ENCODE assay signal across 15 cellular contexts in genomic region chr1:17575786-17576584, GRCh38. TPM values are rescaled to one million over a fixed set of nuclear protein-coding genes. Genes with fewer than 3 reads are reported as not detected.
DNase-seq lines count a peak whose midpoint lies in the region; ATAC-seq, FAIRE-seq and TF ChIP-seq lines count a peak whose summit lies in the region.
"Had no signal": no experiment of that assay in that cellular context is flagged by ENCODE, and none has a peak within 500 bp of the region (broad histone marks: within the 10 kb centered on the region; RNA-seq: fewer than 3 reads in every experiment).

No MANE protein-coding gene starts in this region.

- in situ Hi-C loops in GM12878 (cut with MboI), result no loop called here

- TF ChIP-seq CTCF in H9 (conservative IDR thresholded peaks at IDR 0.05) (no peak), GM12878 (IDR thresholded peaks at IDR 0.05 in 2 of 3, conservative IDR thresholded peaks at IDR 0.05 in 1 of 3; ENCODE audit: control insufficient read depth in 2 of 3, extremely low read depth in 1 of 3, insufficient read depth in 1 of 3, low read depth in 3 of 3, low read length in 3 of 3) (no peak), spleen (IDR thresholded peaks at IDR 0.05 in 8 of 11, conservative IDR thresholded peaks at IDR 0.05 in 3 of 11) (no peak)

- CTCF ChIA-PET in GM12878 (lab: Yijun Ruan, JAX), result interaction anchor here (0.8 to 3.9 kb wide), 7 partner anchors 9 to 74 kb away, joined by 3 to 29 read pairs (median 7); no protein-coding TSS in a partner anchor

- no peak overlapping the region for H3K23ac ChIP-seq in H9 (ENCODE audit: insufficient read length, low read depth, low read length)

- H3K4ac ChIP-seq in H9 (ENCODE audit: low read depth, low read length), result no peak overlapping the region

- no peaks in the 10 kb centered on the region for H3K36me3 Mint-ChIP-seq in H9 (ENCODE audit: insufficient read depth in 1 of 3, low read depth in 3 of 3)
- peaks cover 3% of the 10 kb centered on the region for H3K36me3 Mint-ChIP-seq in effector memory CD8-positive, alpha-beta T cell (ENCODE audit: insufficient read depth)

- H3K79me1 ChIP-seq in H9 (ENCODE audit: insufficient read depth, low read depth, low read length, poor library complexity, severe bottlenecking), result no peaks in the 10 kb centered on the region

- H2BK5ac ChIP-seq in H9 (ENCODE audit: insufficient read length, low read length), result no peak overlapping the region

- TF ChIP-seq POLR2A in GM12878 (IDR thresholded peaks at IDR 0.05; ENCODE audit: low read depth, low read length), result no peak
- no peak for TF ChIP-seq POLR2A in spleen (IDR thresholded peaks at IDR 0.05)

- H3K4me3 Mint-ChIP-seq in H9, result no peak overlapping the region; a peak in 2 of 5 replicates
- H3K4me3 Mint-ChIP-seq in effector memory CD8-positive, alpha-beta T cell, result no peak overlapping the region
- H3K4me3 Mint-ChIP-seq: dendritic cell treated with granulocyte-macrophage colony-stimulating factor and Interleukin-4, amounts not matched to agents 40 ng/mL and 50 ng/mL, for 4 days had no signal

- H2BK15ac ChIP-seq in H9 (ENCODE audit: low read depth, low read length), result no peak overlapping the region

- no peak overlapping the region for H3K9ac ChIP-seq in H9 (ENCODE audit: extremely low read depth, insufficient read length, low read length)
- H3K9ac ChIP-seq in GM12878 (ENCODE audit: control insufficient read depth, insufficient read depth, low read length), result no peak overlapping the region
- H3K9ac ChIP-seq: parathyroid adenoma had no signal

- H3K14ac ChIP-seq in H9 (ENCODE audit: insufficient read depth, low read length), result no peak overlapping the region

- no peak overlapping the region for H4K5ac ChIP-seq in H9 (ENCODE audit: insufficient read length, low read depth, low read length)

- H2AK5ac ChIP-seq in H9 (ENCODE audit: insufficient read length, low read length), result no peak overlapping the region

- H3K4me1 Mint-ChIP-seq in H9, result peaks cover 58 to 77% of the 10 kb centered on the region in 2 experiments
- H3K4me1 Mint-ChIP-seq in effector memory CD8-positive, alpha-beta T cell (ENCODE audit: low read depth in 2 of 2), result no peaks in the 10 kb centered on the region

- H3K27ac ChIP-seq in H9 (ENCODE audit: insufficient read length, low read depth, low read length), result no peak overlapping the region
- no peak overlapping the region for H3K27ac ChIP-seq in GM12878 (ENCODE audit: control insufficient read depth, insufficient read depth)
- H3K27ac ChIP-seq in small intestine (ENCODE audit: low read depth in 1 of 2, low read length in 1 of 2), result peak overlapping the region; percentile 25 to 28
- H3K27ac ChIP-seq in spleen, result peak overlapping the region in 1 of 8 donors; percentile 9
- H3K27ac ChIP-seq: parathyroid adenoma had no signal

- H3K4me2 ChIP-seq in H9 (ENCODE audit: insufficient read depth, insufficient read length, low read length) (no peak overlapping the region), GM12878 (ENCODE audit: control insufficient read depth, insufficient read depth) (no peak overlapping the region)

- no peak overlapping the region for H4K91ac ChIP-seq in H9 (ENCODE audit: insufficient read length, low read depth, low read length)

- no peak for FAIRE-seq in GM12878 (lab: Jason Lieb, UNC)
- FAIRE-seq in small intestine (lab: Jason Lieb, UNC), result no peak

- ATAC-seq in GM12878, result peak; percentile 35; the same call in 2 of the 3 replicates
- peak; percentile 29 for ATAC-seq in left colon
- ATAC-seq in effector memory CD8-positive, alpha-beta T cell (replicated peaks), result no peak

- H3K4me1 ChIP-seq in H9 (ENCODE audit: insufficient read depth, low read length), result peaks cover 10% of the 10 kb centered on the region; the same call in 1 of the 2 replicates
- H3K4me1 ChIP-seq in GM12878 (ENCODE audit: control insufficient read depth, insufficient read depth, low read length), result no peaks in the 10 kb centered on the region
- peaks cover 0 to 2% of the 10 kb centered on the region in 2 donors for H3K4me1 ChIP-seq in small intestine (ENCODE audit: control insufficient read depth in 2 of 2, insufficient read depth in 1 of 2, low read depth in 1 of 2, low read length in 1 of 2)
- peaks cover 0 to 65% (median 21%) of the 10 kb centered on the region in 6 donors for H3K4me1 ChIP-seq in spleen
- H3K4me1 ChIP-seq: BE2C, parathyroid adenoma had no signal

- no peak overlapping the region for H3K18ac ChIP-seq in H9 (ENCODE audit: insufficient read length, low read depth, low read length)

- peak overlapping the region; percentile 55 to 73 (median 61); a peak in 4 of 7 replicates for H3K27ac Mint-ChIP-seq in H9
- no peak overlapping the region for H3K27ac Mint-ChIP-seq in effector memory CD8-positive, alpha-beta T cell
- H3K27ac Mint-ChIP-seq: dendritic cell treated with granulocyte-macrophage colony-stimulating factor and Interleukin-4, amounts not matched to agents 40 ng/mL and 50 ng/mL, for 4 days had no signal

- peaks cover 2% of the 10 kb centered on the region for H4K20me1 ChIP-seq in H9 (ENCODE audit: control insufficient read depth, insufficient read depth, insufficient read length)
- H4K20me1 ChIP-seq in GM12878 (ENCODE audit: control insufficient read depth, insufficient read depth), result no peaks in the 10 kb centered on the region

- H3K56ac ChIP-seq in H9 (ENCODE audit: insufficient read length, low read depth, low read length), result no peak overlapping the region

- H2BK12ac ChIP-seq in H9 (ENCODE audit: insufficient read length, low read depth, low read length), result no peak overlapping the region

- POLR2A ChIA-PET in GM12878 (lab: Charles Lee), result interaction anchor here (0.6 kb wide), 1 partner anchor 21 kb away, joined by 3 read pairs; no protein-coding TSS in a partner anchor

- RAD21 ChIA-PET in GM12878 (lab: Charles Lee; ENCODE audit: unreplicated experiment), result interaction anchor here (1.2 to 3.3 kb wide), 3 partner anchors 14 to 30 kb away, joined by 3 to 24 read pairs (median 4); no protein-coding TSS in a partner anchor

- no peak overlapping the region for H3K4me3 ChIP-seq in GM12878
- H3K4me3 ChIP-seq in small intestine (ENCODE audit: low read depth in 1 of 2, low read length in 2 of 2), result no peak overlapping the region
- no peak overlapping the region for H3K4me3 ChIP-seq in spleen

- H3K27me3 ChIP-seq in H9 (ENCODE audit: insufficient read depth, low read length) (no peaks in the 10 kb centered on the region), GM12878 (replicated peaks in 1 of 2; ENCODE audit: control insufficient read depth in 2 of 2, insufficient read depth in 2 of 2, low read length in 1 of 2) (no peaks in the 10 kb centered on the region), small intestine (ENCODE audit: control insufficient read depth in 2 of 2, insufficient read depth in 2 of 2, low read length in 2 of 2) (no peaks in the 10 kb centered on the region), spleen (replicated peaks in 1 of 7) (no peaks in the 10 kb centered on the region)
- H3K27me3 ChIP-seq: BE2C had no signal

- BruUV-seq in GM12878 (replicated peaks; lab: Mats Ljungman, UMichigan), result no TSS peak

- H3K9me3 ChIP-seq in H9 (ENCODE audit: control insufficient read depth, low read depth, low read length) (no peaks in the 10 kb centered on the region), GM12878 (replicated peaks; ENCODE audit: control insufficient read depth, insufficient read depth, low read length) (no peaks in the 10 kb centered on the region), small intestine (ENCODE audit: control insufficient read depth, low read depth) (no peaks in the 10 kb centered on the region), spleen (no peaks in the 10 kb centered on the region)
- H3K9me3 ChIP-seq: BE2C had no signal

- no peak overlapping the region for H4K8ac ChIP-seq in H9 (replicated peaks; ENCODE audit: insufficient read length, low read depth, low read length)

- H2BK20ac ChIP-seq in H9 (ENCODE audit: low read depth, low read length, poor library complexity, severe bottlenecking), result no peak overlapping the region

- DNase-seq in H9, result no peak
- DNase-seq in GM12878 (ENCODE audit: low read depth, low spot score), result no peak
- peak in 1 of 2 donors; percentile 45 for DNase-seq in left colon
- peak; percentile 64 for DNase-seq in small intestine
- no peak for DNase-seq in effector memory CD8-positive, alpha-beta T cell
- no peak for DNase-seq in spleen
- no peak for DNase-seq in GOT3 (lab: John Stamatoyannopoulos, UW)
- DNase-seq: activated T-cell treated with anti-CD3 and anti-CD28 coated beads, Interleukin-2, amount 50 U/mL, for 1 hour; BE2C; mesendoderm; NCI-H1092 treated with DMSO at 0.1 percent for 48 hours; NCI-H446; SW 1271 had no signal

- no peaks in the 10 kb centered on the region for H3K36me3 ChIP-seq in GM12878 (ENCODE audit: control insufficient read depth in 2 of 2, insufficient read depth in 2 of 2, low read length in 1 of 2)
- H3K36me3 ChIP-seq in small intestine (ENCODE audit: control insufficient read depth in 2 of 2, insufficient read depth in 2 of 2, low read length in 2 of 2), result no peaks in the 10 kb centered on the region
- H3K36me3 ChIP-seq in spleen, result no peaks in the 10 kb centered on the region
- H3K36me3 ChIP-seq: BE2C had no signal

- H2AFZ ChIP-seq in H9 (ENCODE audit: low read length) (no peak overlapping the region), GM12878 (ENCODE audit: control insufficient read depth, low read depth, low read length) (no peak overlapping the region)
- H2AFZ ChIP-seq: parathyroid adenoma had no signal

- intact Hi-C loops in GM12878 (cut with micrococcal nuclease; ENCODE audit: unreplicated experiment) (no loop called here), left colon (cut with DNase I, micrococcal nuclease) (no loop called here), spleen (cut with DNase I; ENCODE audit: low total_unique reads) (no loop called here)

- SMC1A ChIA-PET in GM12878 (lab: Charles Lee; ENCODE audit: uncharacterized antibody, unreplicated experiment), result interaction anchor here (0.7 to 2.2 kb wide), 6 partner anchors 19 to 74 kb away, joined by 3 to 7 read pairs (median 4); no protein-coding TSS in a partner anchor

- TF ChIP-seq RAD21 in GM12878 (IDR thresholded peaks at IDR 0.05; ENCODE audit: insufficient read depth, low read depth, low read length), result no peak

- H3K9me3 Mint-ChIP-seq in H9, result no peaks in the 10 kb centered on the region
- H3K9me3 Mint-ChIP-seq in effector memory CD8-positive, alpha-beta T cell, result no peaks in the 10 kb centered on the region
- H3K9me3 Mint-ChIP-seq: dendritic cell treated with granulocyte-macrophage colony-stimulating factor and Interleukin-4, amounts not matched to agents 40 ng/mL and 50 ng/mL, for 4 days had no signal

- no peaks in the 10 kb centered on the region for H3K23me2 ChIP-seq in H9 (ENCODE audit: insufficient read length, low read depth, low read length, poor library complexity, severe bottlenecking)

- WGBS in H9 (ENCODE audit: extremely low coverage, insufficient read length, low lambda C conversion rate), result no CpG with 5 or more reads among the region's 16 CpGs
- 22% methylated on average over 15 of the region's 16 CpGs for WGBS in GM12878 (ENCODE audit: insufficient coverage, insufficient replicate concordance, low lambda C conversion rate, missing lambda C conversion rate)
- WGBS in small intestine, 3 donors, result 32 to 47% (median 36%) methylated on average over 16 of the region's 16 CpGs
- 66 to 76% (median 71%) methylated on average over 8 to 16 of the region's 16 CpGs for WGBS in spleen, 5 donors

- H3T11ph ChIP-seq in H9 (ENCODE audit: low read length), result no peak overlapping the region

- no peak overlapping the region for H2BK120ac ChIP-seq in H9 (ENCODE audit: low read depth, low read length, poor library complexity, severe bottlenecking)

- H3K27me3 Mint-ChIP-seq in H9 (ENCODE audit: low read depth), result no peaks in the 10 kb centered on the region; the same call in 1 of the 2 replicates
- H3K27me3 Mint-ChIP-seq in effector memory CD8-positive, alpha-beta T cell, result peaks cover 7 to 64% of the 10 kb centered on the region in 2 donors

- TF ChIP-seq EP300 in GM12878 (IDR thresholded peaks at IDR 0.05; ENCODE audit: borderline replicate concordance in 1 of 2, control insufficient read depth in 1 of 2, low read depth in 2 of 2, low read length in 2 of 2), result no peak

- H3K79me2 ChIP-seq in H9 (ENCODE audit: insufficient read depth, low read length) (peaks cover 14% of the 10 kb centered on the region; the same call in 1 of the 2 replicates), GM12878 (ENCODE audit: control insufficient read depth, insufficient read depth, low read length) (no peaks in the 10 kb centered on the region)

RNA-seq across cellular contexts. Expression of gene ARHGEF10L, which starts 36.5 kb away (rescaled TPM):
- total RNA-seq in H9 (2021) (20.2 and 21.4 TPM in 2 replicates), GM12878 (2014; rRNA removed) (0.49 and 0.51 TPM in 2 replicates), GM12878 (2014; rRNA removed; fragmentation: Illumina TruSeq; extraction: Trizol) (0.18 and 0.32 TPM in 2 replicates), GM12878 (2021) (0.44 and 0.53 TPM in 2 replicates), left colon (100 to 1,000 TPM in 1 of 2 donors, 10 to 100 TPM in 1; 91.0 to 151 TPM), spleen (10 to 100 TPM; 12.4 to 40.9 (median 23.6) TPM)
- 11.6 and 14.6 TPM in 2 replicates for total RNA-seq in GM12878 (2013; cell fraction: nucleolus; rRNA removed)
- not detected for polyA plus RNA-seq in GM12878 (2011; ENCODE audit: low read depth)
- polyA plus RNA-seq in GM12878 (2011; rRNA removed) (0.49 and 0.94 TPM in 2 replicates), GM12878 (2014; fragmentation: Illumina TruSeq; extraction: Trizol) (0.13 TPM in 1 of 2 replicates, not detected in the other), GM12878 (2014; fragmentation: Nextera tagmentation; extraction: Ambion mirVana) (under 1 TPM in 1 of 2 experiments, not detected in 1; 0.05 TPM), GM12878 (2014; rRNA removed) (0.32 and 0.37 TPM in 2 replicates), GM12878 (2016; fragmentation: Nextera tagmentation; extraction: Ambion mirVana) (under 1 TPM in 1 of 2 experiments, not detected in 1; 0.06 TPM), small intestine (10 to 100 TPM in 1 of 3 donors, 1 to 10 TPM in 2; 5.6 to 62.1 (median 7.8) TPM), spleen (10 to 100 TPM in 2 of 3 donors, 1 to 10 TPM in 1; 10.0 to 24.2 (median 12.5) TPM)
- 0.79 and 1.2 TPM in 2 replicates for polyA plus RNA-seq in GM12878 (2011; cell fraction: cytosol; rRNA removed)
- 9.1 and 10.4 TPM in 2 replicates for polyA plus RNA-seq in GM12878 (2011; cell fraction: nucleus; rRNA removed)
- polyA plus RNA-seq in GM12878 (2012), result 0.19 and 0.27 TPM in 2 replicates
- polyA minus RNA-seq in GM12878 (2011; rRNA and poly(A)+ RNA removed), result 1.9 TPM in 2 replicates
- polyA minus RNA-seq in GM12878 (2011; cell fraction: cytosol; rRNA and poly(A)+ RNA removed), result 0.94 and 1.0 TPM in 2 replicates
- 2.1 and 3.9 TPM in 2 replicates for polyA minus RNA-seq in GM12878 (2011; cell fraction: nucleus; rRNA and poly(A)+ RNA removed)

Comparison
In these comparisons a context has a peak if more than half of its experiments do, and no peak if none do; other contexts are left out.
1. H3K27ac ChIP-seq: peak in small intestine (2 of 2); none in H9 (single experiment) and GM12878 (single experiment).
2. H3K27ac Mint-ChIP-seq: peak in H9 (3 of 3); none in effector memory CD8-positive, alpha-beta T cell (0 of 2).